Comparison of ENCODE assay signal across 10 cellular contexts in genomic region chr18:45962866-45963265, GRCh38. TPM values are rescaled to one million over a fixed set of nuclear protein-coding genes. Genes with fewer than 3 reads are reported as not detected.
DNase-seq lines count a peak whose midpoint lies in the region; ATAC-seq and TF ChIP-seq lines count a peak whose summit lies in the region.
"Had no signal": no experiment of that assay in that cellular context is flagged by ENCODE, and none has a peak within 500 bp of the region (broad histone marks: within the 10 kb centered on the region; RNA-seq: fewer than 3 reads in every experiment).

No MANE protein-coding gene starts in this region.

- H3K4me1 ChIP-seq in breast epithelium = peaks cover 0 to 5% of the 10 kb centered on the region in 2 donors
- H3K4me1 ChIP-seq: A549 had no signal

- no peak for TF ChIP-seq CTCF in breast epithelium (IDR thresholded peaks at IDR 0.05)

- ATAC-seq in activated CD4-positive, CD25-positive, alpha-beta regulatory T cell treated with anti-CD3 and anti-CD28 coated beads, Interleukin-2, amount 50 U/mL, for 24 hours = peak; percentile 15 to 48
- ATAC-seq in SK-N-SH treated with all-trans-retinoic acid at 6 μM for 48 hours = peak; percentile 35
- ATAC-seq: A549, mucosa of descending colon had no signal

- H3K36me3 ChIP-seq in breast epithelium = no peaks in the 10 kb centered on the region

- no peaks in the 10 kb centered on the region for H3K9me3 ChIP-seq in breast epithelium
- H3K9me3 ChIP-seq: A549, mucosa of descending colon had no signal

- no peak overlapping the region for H3K4me3 ChIP-seq in breast epithelium
- H3K4me3 ChIP-seq: A549, mucosa of descending colon had no signal

- H3K27me3 ChIP-seq in breast epithelium = no peaks in the 10 kb centered on the region

- DNase-seq in activated CD4-positive, CD25-positive, alpha-beta regulatory T cell (lab: John Stamatoyannopoulos, UW) = no peak
- peak; percentile 64 for DNase-seq in fibroblast of peridontal ligament (ENCODE audit: extremely low read depth)
- peak; percentile 17 for DNase-seq in stimulated activated naive CD4-positive, alpha-beta T cell treated with Interleukin-2 at 50 U/mL for 16 hours (lab: John Stamatoyannopoulos, UW)
- DNase-seq in SIG-M5 treated with dmso at 0.1 percent for 504 hours (lab: John Stamatoyannopoulos, UW; ENCODE audit: unreplicated experiment) = no peak
- no peak for DNase-seq in NCI-H2196 (lab: John Stamatoyannopoulos, UW; ENCODE audit: unreplicated experiment)
- no peak for DNase-seq in breast epithelium (ENCODE audit: low spot score in 2 of 2)

- intact Hi-C loops in breast epithelium (cut with DNase I; ENCODE audit: low total_unique reads) = no loop called here

- no peak overlapping the region for H3K27ac ChIP-seq in breast epithelium
- H3K27ac ChIP-seq: A549 had no signal

- TF ChIP-seq POLR2A in breast epithelium (IDR thresholded peaks at IDR 0.05) = no peak

TF ChIP-seq in SK-N-SH treated with all-trans-retinoic acid at 6 μM for 48 hours, 23 proteins besides CTCF, POLR2A, EP300 and RAD21:
- TF ChIP-seq ISL1 (CRISPR knock-in tag; IDR thresholded peaks at IDR 0.05) (peak; percentile 17; the same call in 1 of the 2 replicates), SNAI2 (CRISPR knock-in tag; IDR thresholded peaks at IDR 0.05) (no peak)

RNA-seq across cellular contexts. Expression of gene EPG5, which starts 4.3 kb away (rescaled TPM):
- 10 to 100 TPM; 38.7 to 64.5 (median 48.8) TPM for total RNA-seq in breast epithelium

Comparison
In these comparisons a context has a peak if more than half of its experiments do, and no peak if none do; other contexts are left out.
1. DNase-seq: peak in fibroblast of peridontal ligament (single experiment) and stimulated activated naive CD4-positive, alpha-beta T cell treated with Interleukin-2 at 50 U/mL for 16 hours (single experiment); none in activated CD4-positive, CD25-positive, alpha-beta regulatory T cell (0 of 4), SIG-M5 treated with dmso at 0.1 percent for 504 hours (single experiment), NCI-H2196 (single experiment) and breast epithelium (0 of 2).